In the genomic region with DNA sequence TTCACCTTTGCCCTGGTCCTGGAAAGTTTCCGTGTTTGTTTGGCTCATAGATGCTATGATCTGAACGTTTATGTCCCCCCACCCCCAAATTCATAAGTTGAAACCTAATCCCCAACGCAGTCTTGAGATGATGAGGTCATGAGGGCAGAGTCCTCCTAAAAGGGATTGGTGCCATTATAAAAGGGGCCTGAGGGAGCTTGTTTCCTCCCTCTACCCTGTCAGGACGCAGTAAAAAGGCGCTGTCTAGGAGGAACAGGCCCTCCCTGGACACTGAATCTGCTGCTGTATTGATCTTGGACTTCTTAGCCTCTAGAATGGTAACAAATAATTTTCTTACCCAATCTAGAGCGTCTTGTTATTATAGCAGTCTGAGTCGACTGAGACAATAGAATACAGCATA, we compare ENCODE assay signal across 18 cellular contexts.
"Had no signal": no experiment of that assay in that cellular context is flagged by ENCODE, and none has a peak within 500 bp of the region (broad histone marks: within the 10 kb centered on the region; RNA-seq: fewer than 3 reads in every experiment).

No MANE protein-coding gene starts in this region.

- H3K9me3 Mint-ChIP-seq: dendritic cell treated with granulocyte-macrophage colony-stimulating factor and Interleukin-4, amounts not matched to agents 40 ng/mL and 50 ng/mL, for 4 days; nephron progenitor cell; type B pancreatic cell had no signal

- H3K4me3 Mint-ChIP-seq: dendritic cell treated with granulocyte-macrophage colony-stimulating factor and Interleukin-4, amounts not matched to agents 40 ng/mL and 50 ng/mL, for 4 days; effector memory CD8-positive, alpha-beta T cell; immature natural killer cell; naive thymus-derived CD4-positive, alpha-beta T cell; nephron progenitor cell; type B pancreatic cell had no signal

- H3K9me3 ChIP-seq: esophagus squamous epithelium, gastroesophageal sphincter, left ventricle myocardium inferior had no signal

- H3K27ac ChIP-seq: esophagus squamous epithelium, gastroesophageal sphincter, left ventricle myocardium inferior, parathyroid adenoma had no signal

- H3K4me1 ChIP-seq: parathyroid adenoma had no signal

- H3K36me3 Mint-ChIP-seq: immature natural killer cell, type B pancreatic cell had no signal

- H3K4me1 Mint-ChIP-seq: immature natural killer cell had no signal

- H2AFZ ChIP-seq: parathyroid adenoma had no signal

- H3K79me2 ChIP-seq: parathyroid adenoma had no signal

- H3K36me3 ChIP-seq: esophagus squamous epithelium, gastroesophageal sphincter, left ventricle myocardium inferior had no signal

- DNase-seq: effector memory CD8-positive, alpha-beta T cell; esophagus squamous epithelium; foreskin fibroblast; glutamatergic neuron; immature natural killer cell; left ventricle myocardium inferior; mesendoderm; naive thymus-derived CD4-positive, alpha-beta T cell; nephron progenitor cell; stimulated activated CD4-positive, alpha-beta T cell treated with anti-CD3 and anti-CD28 coated beads, Interleukin-12 subunit alpha, Interleukin-12 subunit beta, amount 100 ng/mL, for 4 hours; stimulated activated CD4-positive, alpha-beta T cell treated with anti-CD3 and anti-CD28 coated beads, Interleukin-2, amount 100 ng/mL, for 48 hours; stimulated activated naive CD4-positive, alpha-beta T cell treated with Interleukin-2 at 50 U/mL for 16 hours had no signal

- H3K27ac Mint-ChIP-seq: dendritic cell treated with granulocyte-macrophage colony-stimulating factor and Interleukin-4, amounts not matched to agents 40 ng/mL and 50 ng/mL, for 4 days; effector memory CD8-positive, alpha-beta T cell; immature natural killer cell; naive thymus-derived CD4-positive, alpha-beta T cell; nephron progenitor cell; type B pancreatic cell had no signal

- ATAC-seq: effector memory CD8-positive, alpha-beta T cell; gastroesophageal sphincter; naive thymus-derived CD4-positive, alpha-beta T cell; sciatic nerve had no signal

- H3K4me3 ChIP-seq: esophagus squamous epithelium, gastroesophageal sphincter, left ventricle myocardium inferior, lung had no signal
